Comparison of ENCODE assay signal across 13 cellular contexts in genomic region chr4:4249342-4249741, GRCh38. TPM values are rescaled to one million over a fixed set of nuclear protein-coding genes. Genes with fewer than 3 reads are reported as not detected.
DNase-seq lines count a peak whose midpoint lies in the region; ATAC-seq, FAIRE-seq and TF ChIP-seq lines count a peak whose summit lies in the region.
"Not testable (repeated sequence)": the region's sequence is repeated elsewhere in the genome, so short reads cannot be mapped to it uniquely, and the experiment has no call there.
"Had no signal": no experiment of that assay in that cellular context is flagged by ENCODE, and none has a peak within 500 bp of the region (broad histone marks: within the 10 kb centered on the region; RNA-seq: fewer than 3 reads in every experiment).

No MANE protein-coding gene starts in this region.

- RAD21 ChIA-PET in GM12878 (lab: Charles Lee; ENCODE audit: unreplicated experiment): interaction anchor here (1.1 to 1.6 kb wide), 2 partner anchors 10 to 87 kb away, joined by 3 read pairs; no protein-coding TSS in a partner anchor

- TF ChIP-seq POLR2A in GM12878 (IDR thresholded peaks at IDR 0.05; ENCODE audit: low read depth, low read length): not testable (repeated sequence)

- H3K36me3 Mint-ChIP-seq in HFFc6 (ENCODE audit: low read depth): not testable (repeated sequence)
- peaks cover 11% of the 10 kb centered on the region for H3K36me3 Mint-ChIP-seq in activated CD8-positive, alpha-beta T cell treated with anti-CD3 and anti-CD28 coated beads, Interleukin-2, amount 10 ng/mL, durations not matched to agents 7 days and 5 days (ENCODE audit: low read depth)
- H3K36me3 Mint-ChIP-seq in naive thymus-derived CD4-positive, alpha-beta T cell: peaks cover 4 to 13% (median 9%) of the 10 kb centered on the region in 5 donors

- in situ Hi-C loops in GM12878 (cut with MboI): not testable (repeated sequence)

- H3K36me3 ChIP-seq in ACC112 (ENCODE audit: insufficient read depth, low read length); GM12878 (ENCODE audit: control insufficient read depth in 2 of 2, insufficient read depth in 2 of 2, low read length in 1 of 2); fibroblast of lung (ENCODE audit: control insufficient read depth, insufficient read depth, low read length); skeletal muscle satellite cell (ENCODE audit: insufficient read depth, low read length): not testable (repeated sequence)
- H3K36me3 ChIP-seq in SJCRH30: peaks cover 16% of the 10 kb centered on the region
- H3K36me3 ChIP-seq in naive thymus-derived CD4-positive, alpha-beta T cell (ENCODE audit: control insufficient read depth in 2 of 3, insufficient read depth in 3 of 3, low read length in 3 of 3): peaks cover 0 to 15% (median 6%) of the 10 kb centered on the region in 3 experiments

- SMC1A ChIA-PET in GM12878 (lab: Charles Lee; ENCODE audit: uncharacterized antibody, unreplicated experiment): interaction anchor here (0.6 to 0.8 kb wide), 2 partner anchors 8 to 16 kb away, joined by 3 read pairs; no protein-coding TSS in a partner anchor

- H3K79me2 ChIP-seq in ACC112 (ENCODE audit: control insufficient read depth, insufficient read depth, low read length, unreplicated experiment) (peaks cover 12% of the 10 kb centered on the region), GM12878 (ENCODE audit: control insufficient read depth, insufficient read depth, low read length) (peaks cover 13% of the 10 kb centered on the region)
- not testable (repeated sequence) for H3K79me2 ChIP-seq in fibroblast of lung (ENCODE audit: control insufficient read depth, insufficient read depth, low read length)

- intact Hi-C loops in GM12878 (cut with micrococcal nuclease; ENCODE audit: unreplicated experiment): not testable (repeated sequence)
- intact Hi-C loops in naive thymus-derived CD4-positive, alpha-beta T cell (cut with micrococcal nuclease): loop anchor here (2.0 to 10.0 kb wide), 2 partner anchors 295 kb away; no protein-coding TSS in a partner anchor

- TF ChIP-seq EP300 in GM12878 (IDR thresholded peaks at IDR 0.05; ENCODE audit: borderline replicate concordance in 1 of 2, control insufficient read depth in 1 of 2, low read depth in 2 of 2, low read length in 2 of 2): not testable (repeated sequence)

- not testable (repeated sequence) for ATAC-seq in activated CD8-positive, alpha-beta T cell treated with anti-CD3 and anti-CD28 coated beads, Interleukin-2, amount 10 ng/mL, durations not matched to agents 7 days and 5 days; GM12878; naive thymus-derived CD4-positive, alpha-beta T cell

- H3K4me2 ChIP-seq in GM12878 (ENCODE audit: control insufficient read depth, insufficient read depth) (peak overlapping the region; percentile 81), fibroblast of lung (ENCODE audit: extremely low read depth, insufficient read depth, low read length) (peak overlapping the region; percentile 84), skeletal muscle satellite cell (ENCODE audit: low read length) (peak overlapping the region; percentile 88)

- not testable (repeated sequence) for H3K27me3 ChIP-seq in ACC112 (ENCODE audit: insufficient read depth, low read length); SJCRH30; GM12878 (replicated peaks in 1 of 2; ENCODE audit: control insufficient read depth in 2 of 2, insufficient read depth in 2 of 2, low read length in 1 of 2); fibroblast of lung (ENCODE audit: control insufficient read depth, insufficient read depth, low read length); naive thymus-derived CD4-positive, alpha-beta T cell (ENCODE audit: control insufficient read depth in 2 of 2, insufficient read depth in 2 of 2, low read length in 2 of 2); skeletal muscle satellite cell (ENCODE audit: control insufficient read depth, insufficient read depth, low read length)

- H3K9ac ChIP-seq in GM12878 (ENCODE audit: control insufficient read depth, insufficient read depth, low read length); fibroblast of lung (ENCODE audit: insufficient read depth, low read length); skeletal muscle satellite cell (ENCODE audit: low read depth, low read length): not testable (repeated sequence)

- H3K4me1 Mint-ChIP-seq in HFFc6 (ENCODE audit: low read depth): peaks cover 17% of the 10 kb centered on the region
- H3K4me1 Mint-ChIP-seq in activated CD8-positive, alpha-beta T cell treated with anti-CD3 and anti-CD28 coated beads, Interleukin-2, amount 10 ng/mL, durations not matched to agents 7 days and 5 days (ENCODE audit: low read depth): peaks cover 29% of the 10 kb centered on the region
- peaks cover 22 to 48% (median 34%) of the 10 kb centered on the region in 7 donors for H3K4me1 Mint-ChIP-seq in naive thymus-derived CD4-positive, alpha-beta T cell

- not testable (repeated sequence) for H3K27me3 Mint-ChIP-seq in HFFc6 (ENCODE audit: insufficient read depth); activated CD8-positive, alpha-beta T cell treated with anti-CD3 and anti-CD28 coated beads, Interleukin-2, amount 10 ng/mL, durations not matched to agents 7 days and 5 days (ENCODE audit: low read depth); naive thymus-derived CD4-positive, alpha-beta T cell

- TF ChIP-seq CTCF in HFFc6 (IDR thresholded peaks at IDR 0.05); GM12878 (IDR thresholded peaks at IDR 0.05 in 2 of 3, conservative IDR thresholded peaks at IDR 0.05 in 1 of 3; ENCODE audit: control insufficient read depth in 2 of 3, extremely low read depth in 1 of 3, insufficient read depth in 1 of 3, low read depth in 3 of 3, low read length in 3 of 3); fibroblast of lung (conservative IDR thresholded peaks at IDR 0.05 in 1 of 2, IDR thresholded peaks at IDR 0.05 in 1 of 2; ENCODE audit: low read depth in 1 of 2, low read length in 2 of 2): not testable (repeated sequence)

- H3K27ac Mint-ChIP-seq in HFFc6: peak overlapping the region; percentile 98; the same call in 1 of the 2 replicates
- peak overlapping the region; percentile 98 for H3K27ac Mint-ChIP-seq in activated CD8-positive, alpha-beta T cell treated with anti-CD3 and anti-CD28 coated beads, Interleukin-2, amount 10 ng/mL, durations not matched to agents 7 days and 5 days
- peak overlapping the region in 7 of 9 donors; percentile 96 to 99 (median 98) for H3K27ac Mint-ChIP-seq in naive thymus-derived CD4-positive, alpha-beta T cell

- not testable (repeated sequence) for H3K4me1 ChIP-seq in ACC112 (ENCODE audit: control insufficient read depth, insufficient read depth, low read length, unreplicated experiment); SJCRH30; GM12878 (ENCODE audit: control insufficient read depth, insufficient read depth, low read length); fibroblast of lung (ENCODE audit: control insufficient read depth, extremely low read depth, insufficient read depth, low read length)
- H3K4me1 ChIP-seq in naive thymus-derived CD4-positive, alpha-beta T cell (ENCODE audit: control insufficient read depth in 2 of 2, insufficient read depth in 2 of 2, low read length in 2 of 2): peaks cover 8 to 22% of the 10 kb centered on the region in 2 donors
- peaks cover 15% of the 10 kb centered on the region for H3K4me1 ChIP-seq in skeletal muscle satellite cell (ENCODE audit: control insufficient read depth, insufficient read depth, low read length)

- not testable (repeated sequence) for H3K9me3 ChIP-seq in SJCRH30 (replicated peaks); GM12878 (replicated peaks; ENCODE audit: control insufficient read depth, insufficient read depth, low read length); fibroblast of lung (ENCODE audit: control insufficient read depth, insufficient read depth, low read depth, low read length); naive thymus-derived CD4-positive, alpha-beta T cell (ENCODE audit: control insufficient read depth in 2 of 3, low read length in 3 of 3); skeletal muscle satellite cell (replicated peaks; ENCODE audit: low read length)

- DNase-seq in HFFc6; SJCRH30; activated CD8-positive, alpha-beta T cell treated with anti-CD3 and anti-CD28 coated beads, Interleukin-2, amount 10 ng/mL, durations not matched to agents 7 days and 5 days; GM12878 (ENCODE audit: low read depth, low spot score); fibroblast of lung (ENCODE audit: low read depth in 2 of 2); naive thymus-derived CD4-positive, alpha-beta T cell: not testable (repeated sequence)

- not testable (repeated sequence) for TF ChIP-seq RAD21 in GM12878 (IDR thresholded peaks at IDR 0.05; ENCODE audit: insufficient read depth, low read depth, low read length)

- not testable (repeated sequence) for H2AFZ ChIP-seq in ACC112 (ENCODE audit: low read length, unreplicated experiment); GM12878 (ENCODE audit: control insufficient read depth, low read depth, low read length)
- peak overlapping the region; percentile 83 for H2AFZ ChIP-seq in fibroblast of lung (ENCODE audit: low read length)

- not testable (repeated sequence) for H3K27ac ChIP-seq in ACC112 (ENCODE audit: low read depth, low read length); SJCRH30; GM12878 (ENCODE audit: control insufficient read depth, insufficient read depth); fibroblast of lung (ENCODE audit: insufficient read depth, low read length); naive thymus-derived CD4-positive, alpha-beta T cell (ENCODE audit: low read depth, low read length)

- BruUV-seq in GM12878 (replicated peaks; lab: Mats Ljungman, UMichigan): not testable (repeated sequence)

- H3K4me3 ChIP-seq in ACC112 (ENCODE audit: low read depth, low read length): peak overlapping the region; percentile 96
- H3K4me3 ChIP-seq in SJCRH30: peak overlapping the region; percentile 94
- 0 out of 2 replicates have a peak overlapping the region, but pooled peaks have one; percentile 97 for H3K4me3 ChIP-seq in GM12878
- peak overlapping the region in 2 of 4 experiments; percentile 79 to 99 for H3K4me3 ChIP-seq in fibroblast of lung (replicated peaks in 1 of 4; ENCODE audit: control extremely low read depth in 1 of 4, insufficient read depth in 1 of 4, low read depth in 3 of 4, low read length in 4 of 4)
- not testable (repeated sequence) for H3K4me3 ChIP-seq in naive thymus-derived CD4-positive, alpha-beta T cell (ENCODE audit: low read length)
- H3K4me3 ChIP-seq in skeletal muscle satellite cell (ENCODE audit: low read length): peak overlapping the region; percentile 92

- H4K20me1 ChIP-seq in GM12878 (ENCODE audit: control insufficient read depth, insufficient read depth); fibroblast of lung (ENCODE audit: control insufficient read depth, extremely low read depth, insufficient read depth, low read length): not testable (repeated sequence)

- WGBS in GM12878 (ENCODE audit: insufficient coverage, insufficient replicate concordance, low lambda C conversion rate, missing lambda C conversion rate): 97% methylated on average over 15 of the region's 15 CpGs

- H3K4me3 Mint-ChIP-seq in HFFc6: peak overlapping the region; percentile 93
- H3K4me3 Mint-ChIP-seq in activated CD8-positive, alpha-beta T cell treated with anti-CD3 and anti-CD28 coated beads, Interleukin-2, amount 10 ng/mL, durations not matched to agents 7 days and 5 days: peak overlapping the region; percentile 95
- peak overlapping the region in 7 of 10 donors; percentile 11 to 93 (median 39) for H3K4me3 Mint-ChIP-seq in naive thymus-derived CD4-positive, alpha-beta T cell

- CTCF ChIA-PET in activated CD8-positive, alpha-beta T cell treated with anti-CD3 and anti-CD28 coated beads, Interleukin-2, amount 10 ng/mL, durations not matched to agents 7 days and 5 days (lab: Charles Lee): interaction anchor here (1.1 to 5.5 kb wide), 6 partner anchors 11 to 182 kb away, joined by 4 to 58 read pairs (median 6); partner anchors contain the start of genes LYAR and ZBTB49
- CTCF ChIA-PET in GM12878 (lab: Yijun Ruan, JAX): interaction anchor here (1.0 to 1.6 kb wide), 6 partner anchors 10 to 181 kb away, joined by 3 to 11 read pairs (median 4); no protein-coding TSS in a partner anchor
- CTCF ChIA-PET in naive thymus-derived CD4-positive, alpha-beta T cell (lab: Charles Lee): interaction anchor here (0.9 to 1.1 kb wide), 2 partner anchors 11 to 18 kb away, joined by 3 to 7 read pairs; no protein-coding TSS in a partner anchor

- not testable (repeated sequence) for H3K9me3 Mint-ChIP-seq in HFFc6; activated CD8-positive, alpha-beta T cell treated with anti-CD3 and anti-CD28 coated beads, Interleukin-2, amount 10 ng/mL, durations not matched to agents 7 days and 5 days (ENCODE audit: insufficient read depth); naive thymus-derived CD4-positive, alpha-beta T cell

- POLR2A ChIA-PET in activated CD8-positive, alpha-beta T cell treated with anti-CD3 and anti-CD28 coated beads, Interleukin-2, amount 10 ng/mL, durations not matched to agents 7 days and 5 days (lab: Charles Lee): interaction anchor here (1.3 to 2.2 kb wide), 3 partner anchors 20 to 293 kb away, joined by 3 to 10 read pairs (median 6); no protein-coding TSS in a partner anchor
- POLR2A ChIA-PET in GM12878 (lab: Charles Lee): interaction anchor here (0.9 kb wide), 1 partner anchor 28 kb away, joined by 3 read pairs; no protein-coding TSS in a partner anchor
- POLR2A ChIA-PET in naive thymus-derived CD4-positive, alpha-beta T cell (lab: Charles Lee): interaction anchor here (1.0 kb wide), 2 partner anchors 41 to 99 kb away, joined by 3 read pairs; partner anchors contain the start of genes LYAR and ZBTB49

- FAIRE-seq in GM12878 (lab: Jason Lieb, UNC): not testable (repeated sequence)

RNA-seq across cellular contexts. Expression of gene TMEM128, which starts 1.3 kb away (rescaled TPM):
- total RNA-seq in HFFc6 (2021; fragmentation: NEBNext Ultra II Directional; extraction: Animal tissue kit (Norgen Biotek cat#: 25700)): 10 to 100 TPM; 19.2 to 22.7 (median 21.7) TPM
- 25.0 and 25.5 TPM in 2 replicates for total RNA-seq in SJCRH30 (2014; rRNA removed; shearing (Covaris generic))
- total RNA-seq in activated CD8-positive, alpha-beta T cell treated with anti-CD3 and anti-CD28 coated beads, Interleukin-2, amount 10 ng/mL, durations not matched to agents 7 days and 5 days: 10 to 100 TPM; 14.0 to 15.9 TPM
- total RNA-seq in GM12878 (2013; cell fraction: nucleolus; rRNA removed): 13.8 and 16.6 TPM in 2 replicates
- total RNA-seq in GM12878 (2014; rRNA removed): 19.5 and 25.5 TPM in 2 replicates
- total RNA-seq in GM12878 (2014; rRNA removed; fragmentation: Illumina TruSeq; extraction: Trizol): 16.4 and 17.0 TPM in 2 replicates
- 16.1 and 16.9 TPM in 2 replicates for total RNA-seq in GM12878 (2021)
- polyA plus RNA-seq in GM12878 (2011; ENCODE audit: low read depth): 12.8 TPM
- polyA plus RNA-seq in GM12878 (2011; rRNA removed): 44.2 and 56.7 TPM in 2 replicates
- 24.4 and 26.6 TPM in 2 replicates for polyA plus RNA-seq in GM12878 (2011; cell fraction: cytosol; rRNA removed)
- 13.9 and 14.3 TPM in 2 replicates for polyA plus RNA-seq in GM12878 (2011; cell fraction: nucleus; rRNA removed)
- polyA plus RNA-seq in GM12878 (2012): 18.9 and 20.8 TPM in 2 replicates
- 15.5 and 15.6 TPM in 2 replicates for polyA plus RNA-seq in GM12878 (2014; fragmentation: Illumina TruSeq; extraction: Trizol)
- polyA plus RNA-seq in GM12878 (2014; fragmentation: Nextera tagmentation; extraction: Ambion mirVana): 10 to 100 TPM in 1 of 2 experiments, 1 to 10 TPM in 1; 9.3 to 18.2 TPM
- polyA plus RNA-seq in GM12878 (2014; rRNA removed): 22.7 and 28.0 TPM in 2 replicates
- 10 to 100 TPM; 29.0 to 31.8 TPM for polyA plus RNA-seq in GM12878 (2016; fragmentation: Nextera tagmentation; extraction: Ambion mirVana)
- 18.6 and 19.0 TPM in 2 replicates for polyA minus RNA-seq in GM12878 (2011; rRNA and poly(A)+ RNA removed)
- 4.0 TPM in 2 replicates for polyA minus RNA-seq in GM12878 (2011; cell fraction: cytosol; rRNA and poly(A)+ RNA removed)
- 3.3 and 4.5 TPM in 2 replicates for polyA minus RNA-seq in GM12878 (2011; cell fraction: nucleus; rRNA and poly(A)+ RNA removed)
- 21.3 and 26.4 TPM in 2 replicates for total RNA-seq in fibroblast of lung
- polyA plus RNA-seq in fibroblast of lung: 36.9 and 52.1 TPM in 2 replicates
- 22.0 and 27.4 TPM in 2 replicates for polyA plus RNA-seq in fibroblast of lung (2012)
- 5.6 and 11.1 TPM in 2 replicates for polyA minus RNA-seq in fibroblast of lung (ENCODE audit: low replicate concordance)
- total RNA-seq in naive thymus-derived CD4-positive, alpha-beta T cell: 10 to 100 TPM; 10.0 to 22.8 (median 17.8) TPM
- polyA plus RNA-seq in naive thymus-derived CD4-positive, alpha-beta T cell: 10 to 100 TPM; 46.2 to 47.5 TPM
- 16.4 and 21.3 TPM in 2 replicates for total RNA-seq in skeletal muscle satellite cell (2012; rRNA removed)

RNA-seq across cellular contexts. Expression of gene OTOP1, which starts 22.6 kb away (rescaled TPM):
- total RNA-seq in HFFc6 (2021; fragmentation: NEBNext Ultra II Directional; extraction: Animal tissue kit (Norgen Biotek cat#: 25700)): not detected
- total RNA-seq in SJCRH30 (2014; rRNA removed; shearing (Covaris generic)): not detected in 2 replicates
- not detected for total RNA-seq in activated CD8-positive, alpha-beta T cell treated with anti-CD3 and anti-CD28 coated beads, Interleukin-2, amount 10 ng/mL, durations not matched to agents 7 days and 5 days
- total RNA-seq in GM12878 (2013; cell fraction: nucleolus; rRNA removed): not detected in 2 replicates
- total RNA-seq in GM12878 (2014; rRNA removed) (not detected in 2 replicates), GM12878 (2014; rRNA removed; fragmentation: Illumina TruSeq; extraction: Trizol) (not detected in 2 replicates), GM12878 (2021) (not detected in 2 replicates), fibroblast of lung (not detected in 2 replicates)
- not detected for polyA plus RNA-seq in GM12878 (2011; ENCODE audit: low read depth)
- polyA plus RNA-seq in GM12878 (2011; rRNA removed) (not detected in 2 replicates), GM12878 (2014; fragmentation: Illumina TruSeq; extraction: Trizol) (not detected in 2 replicates), GM12878 (2014; fragmentation: Nextera tagmentation; extraction: Ambion mirVana) (not detected), GM12878 (2014; rRNA removed) (not detected in 2 replicates), GM12878 (2016; fragmentation: Nextera tagmentation; extraction: Ambion mirVana) (not detected), fibroblast of lung (not detected in 2 replicates)
- not detected in 2 replicates for polyA plus RNA-seq in GM12878 (2011; cell fraction: cytosol; rRNA removed)
- polyA plus RNA-seq in GM12878 (2011; cell fraction: nucleus; rRNA removed): not detected in 2 replicates
- not detected in 2 replicates for polyA plus RNA-seq in GM12878 (2012)
- not detected in 2 replicates for polyA minus RNA-seq in GM12878 (2011; rRNA and poly(A)+ RNA removed)
- polyA minus RNA-seq in GM12878 (2011; cell fraction: cytosol; rRNA and poly(A)+ RNA removed): not detected in 2 replicates
- not detected in 2 replicates for polyA minus RNA-seq in GM12878 (2011; cell fraction: nucleus; rRNA and poly(A)+ RNA removed)
- not detected in 2 replicates for polyA plus RNA-seq in fibroblast of lung (2012)
- not detected in 2 replicates for polyA minus RNA-seq in fibroblast of lung (ENCODE audit: low replicate concordance)
- not detected for total RNA-seq in naive thymus-derived CD4-positive, alpha-beta T cell
- polyA plus RNA-seq in naive thymus-derived CD4-positive, alpha-beta T cell: not detected
- not detected in 2 replicates for total RNA-seq in skeletal muscle satellite cell (2012; rRNA removed)
- total RNA-seq: aorta, chondrocyte, foreskin keratinocyte, left cardiac atrium had no signal
- polyA plus RNA-seq: aorta, foreskin keratinocyte, small intestine had no signal

RNA-seq across cellular contexts. Expression of gene LYAR, which starts 40.6 kb away (rescaled TPM):
- total RNA-seq in HFFc6 (2021; fragmentation: NEBNext Ultra II Directional; extraction: Animal tissue kit (Norgen Biotek cat#: 25700)): 10 to 100 TPM; 11.9 to 19.3 (median 15.7) TPM
- 58.7 and 60.2 TPM in 2 replicates for total RNA-seq in SJCRH30 (2014; rRNA removed; shearing (Covaris generic))
- total RNA-seq in activated CD8-positive, alpha-beta T cell treated with anti-CD3 and anti-CD28 coated beads, Interleukin-2, amount 10 ng/mL, durations not matched to agents 7 days and 5 days: 10 to 100 TPM; 37.7 to 37.9 TPM
- total RNA-seq in GM12878 (2013; cell fraction: nucleolus; rRNA removed): 8.1 and 9.9 TPM in 2 replicates
- total RNA-seq in GM12878 (2014; rRNA removed) (38.2 and 44.5 TPM in 2 replicates), GM12878 (2014; rRNA removed; fragmentation: Illumina TruSeq; extraction: Trizol) (75.1 and 85.4 TPM in 2 replicates), GM12878 (2021) (36.5 and 38.6 TPM in 2 replicates), fibroblast of lung (11.1 and 11.8 TPM in 2 replicates)
- 14.9 TPM for polyA plus RNA-seq in GM12878 (2011; ENCODE audit: low read depth)
- polyA plus RNA-seq in GM12878 (2011; rRNA removed) (18.6 and 25.3 TPM in 2 replicates), GM12878 (2014; fragmentation: Illumina TruSeq; extraction: Trizol) (81.8 and 82.0 TPM in 2 replicates), GM12878 (2014; fragmentation: Nextera tagmentation; extraction: Ambion mirVana) (10 to 100 TPM; 18.3 to 27.2 TPM), GM12878 (2014; rRNA removed) (37.0 and 42.1 TPM in 2 replicates), GM12878 (2016; fragmentation: Nextera tagmentation; extraction: Ambion mirVana) (10 to 100 TPM; 55.6 to 64.4 TPM), fibroblast of lung (10.1 and 16.1 TPM in 2 replicates)
- polyA plus RNA-seq in GM12878 (2011; cell fraction: cytosol; rRNA removed): 6.5 and 7.0 TPM in 2 replicates
- polyA plus RNA-seq in GM12878 (2011; cell fraction: nucleus; rRNA removed): 7.0 and 9.8 TPM in 2 replicates
- 24.8 and 25.9 TPM in 2 replicates for polyA plus RNA-seq in GM12878 (2012)
- 1.9 and 3.7 TPM in 2 replicates for polyA minus RNA-seq in GM12878 (2011; rRNA and poly(A)+ RNA removed)
- polyA minus RNA-seq in GM12878 (2011; cell fraction: cytosol; rRNA and poly(A)+ RNA removed): 4.7 and 5.1 TPM in 2 replicates
- polyA minus RNA-seq in GM12878 (2011; cell fraction: nucleus; rRNA and poly(A)+ RNA removed): 2.7 and 5.4 TPM in 2 replicates
- 12.7 and 20.5 TPM in 2 replicates for polyA plus RNA-seq in fibroblast of lung (2012)
- not detected in 2 replicates for polyA minus RNA-seq in fibroblast of lung (ENCODE audit: low replicate concordance)
- total RNA-seq in naive thymus-derived CD4-positive, alpha-beta T cell: 10 to 100 TPM; 11.1 to 27.4 (median 21.0) TPM
- 10 to 100 TPM; 19.7 to 26.4 TPM for polyA plus RNA-seq in naive thymus-derived CD4-positive, alpha-beta T cell
- 19.2 and 28.6 TPM in 2 replicates for total RNA-seq in skeletal muscle satellite cell (2012; rRNA removed)

RNA-seq across cellular contexts. Expression of gene ZBTB49, which starts 40.7 kb away (rescaled TPM):
- total RNA-seq in HFFc6 (2021; fragmentation: NEBNext Ultra II Directional; extraction: Animal tissue kit (Norgen Biotek cat#: 25700)): 1 to 10 TPM; 2.5 to 3.2 (median 3.0) TPM
- 5.8 and 5.9 TPM in 2 replicates for total RNA-seq in SJCRH30 (2014; rRNA removed; shearing (Covaris generic))
- 1 to 10 TPM; 5.2 to 6.4 TPM for total RNA-seq in activated CD8-positive, alpha-beta T cell treated with anti-CD3 and anti-CD28 coated beads, Interleukin-2, amount 10 ng/mL, durations not matched to agents 7 days and 5 days
- total RNA-seq in GM12878 (2013; cell fraction: nucleolus; rRNA removed): 16.3 and 20.3 TPM in 2 replicates
- total RNA-seq in GM12878 (2014; rRNA removed): 3.9 and 4.2 TPM in 2 replicates
- 3.2 and 4.4 TPM in 2 replicates for total RNA-seq in GM12878 (2014; rRNA removed; fragmentation: Illumina TruSeq; extraction: Trizol)
- 3.0 and 4.4 TPM in 2 replicates for total RNA-seq in GM12878 (2021)
- 4.2 TPM for polyA plus RNA-seq in GM12878 (2011; ENCODE audit: low read depth)
- 4.3 and 4.5 TPM in 2 replicates for polyA plus RNA-seq in GM12878 (2011; rRNA removed)
- polyA plus RNA-seq in GM12878 (2011; cell fraction: cytosol; rRNA removed): 3.4 and 3.6 TPM in 2 replicates
- polyA plus RNA-seq in GM12878 (2011; cell fraction: nucleus; rRNA removed): 6.4 and 7.0 TPM in 2 replicates
- 2.5 and 2.6 TPM in 2 replicates for polyA plus RNA-seq in GM12878 (2012)
- polyA plus RNA-seq in GM12878 (2014; fragmentation: Illumina TruSeq; extraction: Trizol): 4.8 and 5.5 TPM in 2 replicates
- polyA plus RNA-seq in GM12878 (2014; fragmentation: Nextera tagmentation; extraction: Ambion mirVana): under 1 TPM; 0.37 TPM
- 3.0 and 4.5 TPM in 2 replicates for polyA plus RNA-seq in GM12878 (2014; rRNA removed)
- 1 to 10 TPM; 3.8 to 4.0 TPM for polyA plus RNA-seq in GM12878 (2016; fragmentation: Nextera tagmentation; extraction: Ambion mirVana)
- polyA minus RNA-seq in GM12878 (2011; rRNA and poly(A)+ RNA removed): 5.6 and 5.9 TPM in 2 replicates
- polyA minus RNA-seq in GM12878 (2011; cell fraction: cytosol; rRNA and poly(A)+ RNA removed): 2.0 and 3.0 TPM in 2 replicates
- polyA minus RNA-seq in GM12878 (2011; cell fraction: nucleus; rRNA and poly(A)+ RNA removed): 6.3 and 6.8 TPM in 2 replicates
- 3.1 and 3.5 TPM in 2 replicates for total RNA-seq in fibroblast of lung
- polyA plus RNA-seq in fibroblast of lung: 2.1 and 2.8 TPM in 2 replicates
- 1.7 and 2.4 TPM in 2 replicates for polyA plus RNA-seq in fibroblast of lung (2012)
- polyA minus RNA-seq in fibroblast of lung (ENCODE audit: low replicate concordance): 3.8 and 4.0 TPM in 2 replicates
- total RNA-seq in naive thymus-derived CD4-positive, alpha-beta T cell: 10 to 100 TPM in 2 of 5 experiments, 1 to 10 TPM in 3; 6.3 to 16.1 (median 8.0) TPM
- 1 to 10 TPM; 2.0 to 8.7 TPM for polyA plus RNA-seq in naive thymus-derived CD4-positive, alpha-beta T cell
- 3.5 and 4.8 TPM in 2 replicates for total RNA-seq in skeletal muscle satellite cell (2012; rRNA removed)

Comparison
In these comparisons a context has a peak if more than half of its experiments do, and no peak if none do; other contexts are left out.
1. H3K4me3 Mint-ChIP-seq: peak in every context shown above with its lines; median percentile 95 in activated CD8-positive, alpha-beta T cell treated with anti-CD3 and anti-CD28 coated beads, Interleukin-2, amount 10 ng/mL, durations not matched to agents 7 days and 5 days; 93 in HFFc6; 39 in naive thymus-derived CD4-positive, alpha-beta T cell.